Comparison of ENCODE assay signal across 27 cellular contexts in the genomic region with DNA sequence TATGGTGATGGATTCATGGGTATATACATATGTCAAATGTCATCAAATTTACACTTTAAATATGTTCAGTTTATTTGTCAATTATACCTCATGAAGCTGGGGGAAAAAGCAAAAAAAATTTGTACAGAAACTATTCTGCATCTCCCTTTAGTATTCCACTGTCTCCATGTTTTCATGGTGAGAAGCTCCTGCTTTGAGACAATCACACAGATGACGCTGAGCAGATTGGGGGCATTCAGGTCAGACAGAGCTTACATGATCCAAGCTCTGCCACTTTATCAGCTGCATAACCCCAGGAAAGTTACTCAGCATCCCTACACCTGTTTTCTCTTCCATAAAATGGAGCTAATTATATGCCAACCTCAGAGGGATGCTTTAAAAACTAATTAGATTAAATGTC.
"Had no signal": no experiment of that assay in that cellular context is flagged by ENCODE, and none has a peak within 500 bp of the region (broad histone marks: within the 10 kb centered on the region; RNA-seq: fewer than 3 reads in every experiment).

No MANE protein-coding gene starts in this region.

- DNase-seq: islet precursor cell; left ventricle myocardium inferior; mesendoderm; naive B cell; natural killer cell; nephron progenitor cell; occipital lobe; psoas muscle; right lobe of liver; stimulated activated CD4-positive, alpha-beta T cell treated with anti-CD3 and anti-CD28 coated beads, Interleukin-1b, Interleukin-23, amount 100 ng/mL, for 48 hours; stimulated activated CD4-positive, alpha-beta T cell treated with anti-CD3 and anti-CD28 coated beads, Interleukin-2, amount 100 ng/mL, for 48 hours; stimulated activated CD4-positive, alpha-beta T cell treated with anti-CD3 and anti-CD28 coated beads, Interleukin-4, amount 100 ng/mL, for 4 hours; stimulated activated CD8-positive, alpha-beta memory T cell treated with anti-CD3 and anti-CD28 coated beads, Interleukin-4, amount 100 ng/mL, for 48 hours; stimulated activated naive CD4-positive, alpha-beta T cell treated with Interleukin-2 at 50 U/mL for 16 hours; stimulated activated naive CD8-positive, alpha-beta T cell treated with anti-CD3 and anti-CD28 coated beads, Interleukin-15, amount 100 ng/mL, for 72 hours; substantia nigra; uterus had no signal

- ATAC-seq: natural killer cell; psoas muscle; right lobe of liver; stimulated activated memory B cell treated with anti-CD40 and anti-IgM and Interleukin-4, amounts not matched to agents 10 μg/mL and 1 μg/mL and 100 μg/mL, for 72 hours; stimulated activated naive CD8-positive, alpha-beta T cell treated with anti-CD3 and anti-CD28 coated beads, Interleukin-15, amount 100 ng/mL, for 72 hours had no signal

- H3K9me3 ChIP-seq: neutrophil, psoas muscle, right lobe of liver, uterus had no signal

- H3K27ac Mint-ChIP-seq: mesothelial cell of epicardium; naive B cell; natural killer cell; nephron progenitor cell; neural progenitor cell; stimulated activated memory B cell treated with anti-CD40 and anti-IgM and Interleukin-4, amounts not matched to agents 10 μg/mL and 1 μg/mL and 100 μg/mL, for 72 hours; stimulated activated naive CD8-positive, alpha-beta T cell treated with anti-CD3 and anti-CD28 coated beads, Interleukin-15, amount 100 ng/mL, for 72 hours; type B pancreatic cell had no signal

- H3K27ac ChIP-seq: left ventricle myocardium inferior, neural progenitor cell, neutrophil, parathyroid adenoma, psoas muscle, right atrium auricular region, right lobe of liver, tibial nerve, uterus had no signal

- H3K4me3 ChIP-seq: left ventricle myocardium inferior, lung, neural progenitor cell, psoas muscle, right atrium auricular region, right lobe of liver, smooth muscle cell, tibial nerve, uterus had no signal

- H3K27me3 ChIP-seq: neural progenitor cell, neutrophil, right atrium auricular region, right lobe of liver, tibial nerve, uterus had no signal

- H3K36me3 ChIP-seq: left ventricle myocardium inferior, neural progenitor cell, neutrophil, right atrium auricular region, right lobe of liver, tibial nerve, uterus had no signal

- H3K36me3 Mint-ChIP-seq: mesothelial cell of epicardium; naive B cell; natural killer cell; neural progenitor cell; stimulated activated memory B cell treated with anti-CD40 and anti-IgM and Interleukin-4, amounts not matched to agents 10 μg/mL and 1 μg/mL and 100 μg/mL, for 72 hours had no signal
